Comparison of ENCODE assay signal across 19 cellular contexts in genomic region chr17:49509588-49509917, GRCh38. TPM values are rescaled to one million over a fixed set of nuclear protein-coding genes. Genes with fewer than 3 reads are reported as not detected.
DNase-seq lines count a peak whose midpoint lies in the region; ATAC-seq and TF ChIP-seq lines count a peak whose summit lies in the region.
"Had no signal": no experiment of that assay in that cellular context is flagged by ENCODE, and none has a peak within 500 bp of the region (broad histone marks: within the 10 kb centered on the region; RNA-seq: fewer than 3 reads in every experiment).

No MANE protein-coding gene starts in this region.

- no peak for TF ChIP-seq POLR2A in tibial nerve (IDR thresholded peaks at IDR 0.05)

- no peak for TF ChIP-seq EP300 in tibial nerve (IDR thresholded peaks at IDR 0.05)

- ATAC-seq in GM18519 (IDR thresholded peaks at IDR 0.05; ENCODE audit: low FRiP score, unreplicated experiment) (no peak), HG03442 (IDR thresholded peaks at IDR 0.05; ENCODE audit: unreplicated experiment) (no peak), left ventricle myocardium superior (no peak)

- POLR2A ChIA-PET in RWPE1 (lab: Yijun Ruan, JAX; ENCODE audit: low non-redundant PET): no interaction called here

- peaks cover 0 to 81% (median 33%) of the 10 kb centered on the region in 4 donors for H3K4me1 ChIP-seq in tibial nerve

- intact Hi-C loops in left ventricle myocardium superior (cut with micrococcal nuclease): no loop called here

- WGBS in tibial nerve, 2 donors: 43 to 50% methylated on average over 3 of the region's 3 CpGs

- no peaks in the 10 kb centered on the region for H3K9me3 ChIP-seq in tibial nerve
- H3K9me3 ChIP-seq: HAP-1 had no signal

- no peaks in the 10 kb centered on the region for H3K27me3 ChIP-seq in tibial nerve

- H3K27ac ChIP-seq in RWPE1 (peak overlapping the region; percentile 94), epithelial cell of prostate (peak overlapping the region; percentile 63), tibial nerve (peak overlapping the region in 3 of 4 donors; percentile 10 to 78 (median 58))
- H3K27ac ChIP-seq: 22Rv1, SK-N-MC had no signal

- peaks cover 0 to 53% (median 0%) of the 10 kb centered on the region in 3 donors for H3K36me3 ChIP-seq in tibial nerve
- H3K36me3 ChIP-seq: HAP-1 had no signal

- H3K4me3 ChIP-seq in tibial nerve: no peak overlapping the region
- H3K4me3 ChIP-seq: HAP-1, SK-N-MC had no signal

- CTCF ChIA-PET in RWPE1 (lab: Yijun Ruan, JAX): interaction anchor here (0.7 to 1.9 kb wide), 3 partner anchors 14 to 47 kb away, joined by 3 to 9 read pairs (median 3); no protein-coding TSS in a partner anchor

- no peak for TF ChIP-seq CTCF in RWPE1 (conservative IDR thresholded peaks at IDR 0.05; ENCODE audit: low read depth)
- TF ChIP-seq CTCF in tibial nerve (IDR thresholded peaks at IDR 0.05): no peak

- DNase-seq in NCI-H2196 (lab: John Stamatoyannopoulos, UW; ENCODE audit: unreplicated experiment) (peak; percentile 42), NCI-H2196 treated with DMSO at 0.1 percent for 48 hours (lab: John Stamatoyannopoulos, UW; ENCODE audit: unreplicated experiment) (no peak), RWPE1 (ENCODE audit: low spot score) (no peak), epithelial cell of prostate (ENCODE audit: low read depth, low spot score) (no peak), tibial nerve (ENCODE audit: low spot score in 2 of 2) (no peak), left ventricle myocardium superior (no peak)
- DNase-seq: Calu3; CD4-positive, alpha-beta memory T cell; DMS53; Kasumi-1; NCI-H1105 treated with DMSO at 0.1 percent for 48 hours; NCI-H446; NCI-H748 treated with DMSO at 0.1 percent for 48 hours; Right ventricle myocardium superior had no signal

RNA-seq across cellular contexts. Expression of gene NGFR, which starts 14.5 kb away (rescaled TPM):
- 100 to 1,000 TPM; 205 to 279 (median 238) TPM for total RNA-seq in tibial nerve
- total RNA-seq in left ventricle myocardium superior: 4.1 TPM

Comparison
In these comparisons a context has a peak if more than half of its experiments do, and no peak if none do; other contexts are left out.
1. RNA of gene NGFR, which starts 14.5 kb away (total RNA-seq): 205 to 279 TPM in tibial nerve; 4.1 TPM in left ventricle myocardium superior (single experiment); every median in the first group is over 10 times any median in the second.
2. Peak in every context shown above with its lines, with median percentiles within 50 percentile points of each other: H3K27ac ChIP-seq.